In genomic region chr18:68387246-68387645, GRCh38 we compare ENCODE assay signal across 28 cellular contexts.
DNase-seq lines count a peak whose midpoint lies in the region; ATAC-seq and TF ChIP-seq lines count a peak whose summit lies in the region.
"Had no signal": no experiment of that assay in that cellular context is flagged by ENCODE, and none has a peak within 500 bp of the region (broad histone marks: within the 10 kb centered on the region; RNA-seq: fewer than 3 reads in every experiment).

No MANE protein-coding gene starts in this region.

- intact Hi-C loops in PC-3 (cut with micrococcal nuclease) (no loop called here), spleen (cut with DNase I; ENCODE audit: low total_unique reads) (no loop called here), sigmoid colon (cut with DNase I) (no loop called here)
- intact Hi-C loops in activated CD4-positive, alpha-beta memory T cell treated with anti-CD3 and anti-CD28 coated beads for 36 hours (cut with micrococcal nuclease) = no loop called here

- no peaks in the 10 kb centered on the region for H4K20me1 ChIP-seq in PC-3 (ENCODE audit: low read length)

- H3K27me3 ChIP-seq in PC-3 (ENCODE audit: low read length) (no peaks in the 10 kb centered on the region), spleen (replicated peaks in 1 of 7) (no peaks in the 10 kb centered on the region), sigmoid colon (no peaks in the 10 kb centered on the region)
- H3K27me3 ChIP-seq: body of pancreas, right atrium auricular region, upper lobe of right lung had no signal

- H3K36me3 Mint-ChIP-seq in activated CD4-positive, alpha-beta memory T cell treated with anti-CD3 and anti-CD28 coated beads for 36 hours = no peaks in the 10 kb centered on the region
- H3K36me3 Mint-ChIP-seq: CD14-positive monocyte had no signal

- TF ChIP-seq EP300 in sigmoid colon (IDR thresholded peaks at IDR 0.05) = no peak

- TF ChIP-seq CTCF in AG09309 (IDR thresholded peaks at IDR 0.05; ENCODE audit: control insufficient read depth, insufficient read depth, low read depth, low read length, missing control alignments) (no peak), PC-3 (conservative IDR thresholded peaks at IDR 0.05; ENCODE audit: low read depth, low read length) (no peak), fibroblast of the aortic adventitia (IDR thresholded peaks at IDR 0.05; ENCODE audit: insufficient read depth, low read length) (no peak), spleen (IDR thresholded peaks at IDR 0.05 in 8 of 11, conservative IDR thresholded peaks at IDR 0.05 in 3 of 11) (no peak), sigmoid colon (IDR thresholded peaks at IDR 0.05) (no peak)

- H3K27ac ChIP-seq in PC-3 (ENCODE audit: low read length) (no peak overlapping the region), spleen (no peak overlapping the region), sigmoid colon (no peak overlapping the region)
- H3K27ac ChIP-seq: body of pancreas, epithelial cell of prostate, parathyroid adenoma, right atrium auricular region, RWPE1, upper lobe of right lung had no signal

- no peak overlapping the region for H2AFZ ChIP-seq in PC-3 (ENCODE audit: low read length)
- H2AFZ ChIP-seq: parathyroid adenoma had no signal

- no peaks in the 10 kb centered on the region for H3F3A ChIP-seq in PC-3 (ENCODE audit: low read length, unreplicated experiment)

- no peak overlapping the region for H3K4me3 ChIP-seq in AG09309 (ENCODE audit: control insufficient read depth, low read depth, low read length)
- no peak overlapping the region for H3K4me3 ChIP-seq in PC-3 (ENCODE audit: low read length)
- no peak overlapping the region for H3K4me3 ChIP-seq in fibroblast of the aortic adventitia (ENCODE audit: low read depth, low read length)
- H3K4me3 ChIP-seq in spleen = no peak overlapping the region
- no peak overlapping the region for H3K4me3 ChIP-seq in sigmoid colon
- H3K4me3 ChIP-seq: body of pancreas, right atrium auricular region, upper lobe of right lung had no signal

- no peaks in the 10 kb centered on the region for H3K79me2 ChIP-seq in PC-3 (ENCODE audit: low read length)
- H3K79me2 ChIP-seq: parathyroid adenoma had no signal

- no peak for TF ChIP-seq POLR2A in spleen (IDR thresholded peaks at IDR 0.05)
- no peak for TF ChIP-seq POLR2A in sigmoid colon (IDR thresholded peaks at IDR 0.05)

- H3K27ac Mint-ChIP-seq in activated CD4-positive, alpha-beta memory T cell treated with anti-CD3 and anti-CD28 coated beads for 36 hours = no peak overlapping the region
- H3K27ac Mint-ChIP-seq: CD14-positive monocyte, H9 had no signal

- H3K4me1 ChIP-seq in PC-3 (ENCODE audit: insufficient read depth, low read length) (peaks cover 7% of the 10 kb centered on the region; the same call in 1 of the 2 replicates), spleen (no peaks in the 10 kb centered on the region), sigmoid colon (no peaks in the 10 kb centered on the region)
- H3K4me1 ChIP-seq: body of pancreas, parathyroid adenoma, right atrium auricular region, upper lobe of right lung had no signal

- peak; percentile 51 for DNase-seq in AG09309 (ENCODE audit: low read depth)
- peak; percentile 9 for DNase-seq in GM04503 (ENCODE audit: low read depth)
- DNase-seq in PC-3 = peak; percentile 64
- DNase-seq in fibroblast of the aortic adventitia (ENCODE audit: low read depth) = peak; percentile 7
- no peak for DNase-seq in NOMO-1 (lab: John Stamatoyannopoulos, UW; ENCODE audit: unreplicated experiment in 2 of 2)
- no peak for DNase-seq in spleen
- DNase-seq in sigmoid colon = no peak
- DNase-seq in activated CD4-positive, alpha-beta memory T cell treated with anti-CD3 and anti-CD28 coated beads for 36 hours = no peak
- DNase-seq: ACHN; activated CD8-positive, alpha-beta memory T cell treated with anti-CD3 and anti-CD28 coated beads for 24 hours; activated gamma-delta T cell treated with Interleukin-2 at 50 U/mL for 16 hours; body of pancreas; foreskin melanocyte; H9; KG1; left colon; NCI-H1436; NCI-H2081 treated with DMSO at 0.1 percent for 48 hours; NCI-H748 treated with DMSO at 0.1 percent for 48 hours; stimulated activated CD4-positive, alpha-beta T cell treated with anti-CD3 and anti-CD28 coated beads, Interleukin-2, amount 100 ng/mL, for 48 hours; T-helper 2 cell; upper lobe of right lung had no signal

- POLR2A ChIA-PET in PC-3 (lab: Charles Lee; ENCODE audit: unreplicated experiment) = no interaction called here
- POLR2A ChIA-PET in activated CD4-positive, alpha-beta memory T cell treated with anti-CD3 and anti-CD28 coated beads for 36 hours (lab: Charles Lee) = no interaction called here

- no peaks in the 10 kb centered on the region for H3K9me3 ChIP-seq in PC-3 (ENCODE audit: low read length)
- peaks cover 0 to 13% (median 2%) of the 10 kb centered on the region in 8 donors for H3K9me3 ChIP-seq in spleen
- peaks cover 0 to 4% (median 0%) of the 10 kb centered on the region in 4 donors for H3K9me3 ChIP-seq in sigmoid colon
- H3K9me3 ChIP-seq: body of pancreas, right atrium auricular region, upper lobe of right lung had no signal

- H3K9me2 ChIP-seq in PC-3 (replicated peaks; ENCODE audit: low read length) = no peaks in the 10 kb centered on the region

- no peaks in the 10 kb centered on the region for H3K9me3 Mint-ChIP-seq in activated CD4-positive, alpha-beta memory T cell treated with anti-CD3 and anti-CD28 coated beads for 36 hours

- H3K4me2 ChIP-seq in PC-3 (ENCODE audit: low read length) = no peak overlapping the region

- H3K4me3 Mint-ChIP-seq in activated CD4-positive, alpha-beta memory T cell treated with anti-CD3 and anti-CD28 coated beads for 36 hours = no peak overlapping the region
- H3K4me3 Mint-ChIP-seq: CD14-positive monocyte, H9, neural crest cell had no signal

- H3K4me1 Mint-ChIP-seq in activated CD4-positive, alpha-beta memory T cell treated with anti-CD3 and anti-CD28 coated beads for 36 hours (ENCODE audit: low read depth) = no peaks in the 10 kb centered on the region
- H3K4me1 Mint-ChIP-seq: CD14-positive monocyte, H9, neural crest cell had no signal

- CTCF ChIA-PET in PC-3 (lab: Charles Lee) = no interaction called here
- CTCF ChIA-PET in activated CD4-positive, alpha-beta memory T cell treated with anti-CD3 and anti-CD28 coated beads for 36 hours (lab: Charles Lee) = no interaction called here

- H3K27me3 Mint-ChIP-seq in activated CD4-positive, alpha-beta memory T cell treated with anti-CD3 and anti-CD28 coated beads for 36 hours = no peaks in the 10 kb centered on the region

- no peaks in the 10 kb centered on the region for H3K36me3 ChIP-seq in PC-3 (ENCODE audit: low read depth, low read length)
- no peaks in the 10 kb centered on the region for H3K36me3 ChIP-seq in spleen
- H3K36me3 ChIP-seq in sigmoid colon = no peaks in the 10 kb centered on the region
- H3K36me3 ChIP-seq: right atrium auricular region, upper lobe of right lung had no signal

- no TSS peak for BruUV-seq in PC-3 (replicated peaks; lab: Mats Ljungman, UMichigan)

- ATAC-seq in PC-3 = peak; percentile 98
- ATAC-seq: body of pancreas, left colon, upper lobe of right lung had no signal

- no peak overlapping the region for H3K9ac ChIP-seq in PC-3 (ENCODE audit: low read length)
- H3K9ac ChIP-seq: parathyroid adenoma had no signal

Comparison
In these comparisons a context has a peak if more than half of its experiments do, and no peak if none do; other contexts are left out.
1. DNase-seq: peak in AG09309 (single experiment), GM04503 (single experiment), PC-3 (single experiment) and fibroblast of the aortic adventitia (single experiment); none in NOMO-1 (0 of 2), spleen (single experiment), sigmoid colon (single experiment) and activated CD4-positive, alpha-beta memory T cell treated with anti-CD3 and anti-CD28 coated beads for 36 hours (single experiment).